In the genomic region with DNA sequence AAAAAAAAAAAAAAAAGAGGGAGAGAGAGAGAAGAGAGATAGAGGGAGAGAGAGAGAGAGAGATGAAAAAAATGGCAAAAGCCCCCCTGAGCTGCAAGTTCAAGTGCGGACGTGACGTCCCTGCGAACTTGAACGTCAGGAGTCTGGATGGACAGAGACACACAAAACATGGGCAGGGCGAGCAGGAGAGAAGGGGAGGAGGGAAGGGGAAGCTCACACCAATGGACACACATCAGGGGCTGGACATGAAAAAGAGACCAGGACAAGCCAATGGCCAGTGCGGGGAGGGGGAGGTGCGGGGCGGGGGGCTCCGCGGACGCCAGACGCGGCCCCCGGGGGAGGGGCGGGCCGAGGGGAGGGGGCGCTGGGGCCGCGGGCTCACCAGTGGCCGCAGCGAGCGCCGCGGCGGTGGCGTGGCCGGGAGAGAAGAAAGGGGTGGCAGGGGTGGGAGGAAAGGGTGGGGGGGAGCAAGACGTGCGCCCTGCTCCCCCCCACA, we compare ENCODE assay signal across 8 cellular contexts. TPM values are rescaled to one million over a fixed set of nuclear protein-coding genes. Genes with fewer than 3 reads are reported as not detected.
DNase-seq lines count a peak whose midpoint lies in the region; ATAC-seq and TF ChIP-seq lines count a peak whose summit lies in the region.

A gene (minus strand): TSS at position 159 of the 496 bp plus-strand sequence. CDS start 384 bp downstream, outside the sequence.

- H3K9me2 ChIP-seq in Loucy (replicated peaks; ENCODE audit: low read depth, low read length): no peaks in the 10 kb centered on the region

- peaks cover 43% of the 10 kb centered on the region for H3K27me3 ChIP-seq in Loucy (ENCODE audit: insufficient read depth, low read length, poor library complexity, severe bottlenecking)
- H3K27me3 ChIP-seq in lower lobe of right lung (ENCODE audit: low read depth): peaks cover 95% of the 10 kb centered on the region
- H3K27me3 ChIP-seq in tibial artery: peaks cover 7 to 98% of the 10 kb centered on the region in 2 donors

- no peaks in the 10 kb centered on the region for H3K9me3 Mint-ChIP-seq in activated T-cell treated with anti-CD3 and anti-CD28 coated beads, Interleukin-2, amount 50 U/mL, for 24 hours

- peak within 1 kb of the TSS; percentile 88 for H2AFZ ChIP-seq in Loucy (ENCODE audit: low read length)

- H3K36me3 ChIP-seq in Loucy (ENCODE audit: insufficient read depth, low read length): no peaks in the 10 kb centered on the region
- no peaks in the 10 kb centered on the region for H3K36me3 ChIP-seq in lower lobe of right lung
- H3K36me3 ChIP-seq in tibial artery: no peaks in the 10 kb centered on the region

- H3K27me3 Mint-ChIP-seq in activated T-cell treated with anti-CD3 and anti-CD28 coated beads, Interleukin-2, amount 50 U/mL, for 24 hours: peaks cover 79% of the 10 kb centered on the region

- H3K27ac Mint-ChIP-seq in activated T-cell treated with anti-CD3 and anti-CD28 coated beads, Interleukin-2, amount 50 U/mL, for 24 hours: peak within 1 kb of the TSS; percentile 63

- H3K27ac ChIP-seq in lower lobe of right lung (peak within 1 kb of the TSS; percentile 24), tibial artery (no peak within 1 kb of the TSS)

- H3K4me2 ChIP-seq in Loucy (ENCODE audit: low read depth, low read length, poor library complexity, severe bottlenecking): peak within 1 kb of the TSS; percentile 80

- H3F3A ChIP-seq in Loucy (ENCODE audit: low read depth): no peaks in the 10 kb centered on the region

- H4K20me1 ChIP-seq in Loucy (ENCODE audit: insufficient read depth, low read length, poor library complexity, severe bottlenecking): peaks cover 29% of the 10 kb centered on the region

- H3K9ac ChIP-seq in Loucy (ENCODE audit: low read depth, low read length, poor library complexity, severe bottlenecking): peak within 1 kb of the TSS; percentile 80

- no peak for TF ChIP-seq CTCF in Loucy (conservative IDR thresholded peaks at IDR 0.05; ENCODE audit: low read length)
- no peak for TF ChIP-seq CTCF in lower lobe of right lung (IDR thresholded peaks at IDR 0.05)
- TF ChIP-seq CTCF in tibial artery (IDR thresholded peaks at IDR 0.05): no peak

- ATAC-seq in lower lobe of right lung (peak; percentile 39 to 53), GM19324 (IDR thresholded peaks at IDR 0.05; ENCODE audit: low FRiP score, unreplicated experiment) (no peak)

- H3K9me3 ChIP-seq in Loucy (ENCODE audit: insufficient read depth, low read depth, low read length): no peaks in the 10 kb centered on the region
- no peaks in the 10 kb centered on the region for H3K9me3 ChIP-seq in lower lobe of right lung
- no peaks in the 10 kb centered on the region for H3K9me3 ChIP-seq in tibial artery

- H3K4me3 ChIP-seq in Loucy (ENCODE audit: low read length, poor library complexity, severe bottlenecking): peak within 1 kb of the TSS; percentile 93
- peak within 1 kb of the TSS; percentile 64 for H3K4me3 ChIP-seq in lower lobe of right lung
- H3K4me3 ChIP-seq in tibial artery: peak within 1 kb of the TSS; percentile 42 to 56

- no peaks in the 10 kb centered on the region for H3K36me3 Mint-ChIP-seq in activated T-cell treated with anti-CD3 and anti-CD28 coated beads, Interleukin-2, amount 50 U/mL, for 24 hours (ENCODE audit: low read depth)

- H3K79me2 ChIP-seq in Loucy (ENCODE audit: insufficient read depth, low read length): peaks cover 45% of the 10 kb centered on the region

- peak within 1 kb of the TSS; percentile 75 for H3K4me3 Mint-ChIP-seq in activated T-cell treated with anti-CD3 and anti-CD28 coated beads, Interleukin-2, amount 50 U/mL, for 24 hours

- intact Hi-C loops in lower lobe of right lung (cut with DNase I): no loop called here
- intact Hi-C loops in tibial artery (cut with DNase I; ENCODE audit: low total_unique reads): no loop called here

- DNase-seq in activated T-cell treated with anti-CD3 and anti-CD28 coated beads, Interleukin-2, amount 50 U/mL, for 24 hours: no peak
- no peak for DNase-seq in activated T-cell treated with anti-CD3 and anti-CD28 coated beads, Interleukin-2, amount 50 U/mL, for 1 hour
- DNase-seq in SHP77 (lab: John Stamatoyannopoulos, UW): peak; percentile 68 to 83
- peak; percentile 78 to 93 for DNase-seq in dermis microvascular lymphatic vessel endothelial cell (ENCODE audit: low read depth in 2 of 2)
- peak; percentile 68 for DNase-seq in lower lobe of right lung
- DNase-seq in tibial artery: no peak

- H3K4me1 ChIP-seq in Loucy (ENCODE audit: insufficient read depth, low read length, poor library complexity, severe bottlenecking) (peaks cover 27% of the 10 kb centered on the region), lower lobe of right lung (peaks cover 75% of the 10 kb centered on the region), tibial artery (peaks cover 0 to 77% (median 66%) of the 10 kb centered on the region in 4 donors)

- peaks cover 56% of the 10 kb centered on the region for H3K4me1 Mint-ChIP-seq in activated T-cell treated with anti-CD3 and anti-CD28 coated beads, Interleukin-2, amount 50 U/mL, for 24 hours (ENCODE audit: low read depth)

RNA-seq across cellular contexts. Expression of the gene that starts here (rescaled TPM):
- 0.64 and 0.76 TPM in 2 replicates for total RNA-seq in dermis microvascular lymphatic vessel endothelial cell
- 9.7 TPM for total RNA-seq in lower lobe of right lung

Comparison
In these comparisons a context has a peak if more than half of its experiments do, and no peak if none do; other contexts are left out.
1. Peak in DNase-seq in dermis microvascular lymphatic vessel endothelial cell; RNA of the gene not detected or under 1 TPM.
2. DNase-seq: peak in SHP77 (2 of 2) and lower lobe of right lung (single experiment); none in activated T-cell treated with anti-CD3 and anti-CD28 coated beads, Interleukin-2, amount 50 U/mL, for 24 hours (single experiment), activated T-cell treated with anti-CD3 and anti-CD28 coated beads, Interleukin-2, amount 50 U/mL, for 1 hour (single experiment) and tibial artery (0 of 2).
3. Peak in every context shown above with its lines, with median percentiles within 50 percentile points of each other: H3K4me3 ChIP-seq.